Comparison of ENCODE assay signal across 8 cellular contexts in the genomic region with DNA sequence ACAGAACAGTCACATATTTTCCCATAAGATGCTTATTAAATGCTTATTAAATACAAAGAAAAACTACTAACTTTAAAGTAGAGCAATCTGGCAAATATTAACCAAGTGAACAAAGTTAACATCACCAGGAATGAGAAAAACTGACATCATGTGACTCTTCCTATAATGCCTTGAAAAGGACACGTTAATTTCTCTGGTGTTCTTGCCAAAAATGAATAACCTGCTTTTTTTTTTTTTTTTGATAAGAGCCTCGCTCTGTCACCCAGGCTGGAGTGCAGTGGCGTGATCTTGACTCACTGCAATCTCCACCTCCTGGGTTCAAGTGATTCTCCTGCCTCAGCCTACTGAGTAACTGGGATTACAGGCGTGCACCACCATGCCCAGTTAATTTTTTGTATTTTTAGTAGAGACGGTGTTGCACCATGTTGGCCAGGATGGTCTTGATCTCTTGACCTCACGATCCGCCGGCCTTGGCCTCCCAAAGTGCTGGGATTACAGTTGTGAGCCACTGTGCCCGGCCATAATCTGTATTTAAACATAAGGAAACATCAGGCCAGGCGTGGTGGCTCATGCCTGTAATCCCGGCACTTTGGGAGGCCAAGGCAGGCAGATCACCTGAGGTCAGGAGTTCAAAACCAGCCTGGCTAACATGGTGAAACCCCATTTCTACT. TPM values are rescaled to one million over a fixed set of nuclear protein-coding genes. Genes with fewer than 3 reads are reported as not detected.
DNase-seq lines count a peak whose midpoint lies in the region; FAIRE-seq and TF ChIP-seq lines count a peak whose summit lies in the region.
"Not testable (repeated sequence)": the region's sequence is repeated elsewhere in the genome, so short reads cannot be mapped to it uniquely, and the experiment has no call there.

No MANE protein-coding gene starts in this region.

- H3K9ac ChIP-seq in OCI-LY1 (ENCODE audit: low read length); astrocyte (ENCODE audit: low read length): not testable (repeated sequence)

- WGBS in mesodermal cell (ENCODE audit: insufficient coverage in 2 of 2), 2 experiments = 80 to 94% methylated on average over 8 to 9 of the region's 11 CpGs
- WGBS in transverse colon (ENCODE audit: low coverage in 1 of 2), 2 donors = 65 to 69% methylated on average over 11 of the region's 11 CpGs

- H3K9me3 Mint-ChIP-seq in astrocyte (ENCODE audit: unreplicated experiment) = not testable (repeated sequence)

- intact Hi-C loops in transverse colon (cut with DNase I; ENCODE audit: low total_unique reads) = not testable (repeated sequence)

- H3K79me2 ChIP-seq in ACC112 (ENCODE audit: control insufficient read depth, insufficient read depth, low read length, unreplicated experiment) (peaks cover 47% of the 10 kb centered on the region), OCI-LY1 (ENCODE audit: insufficient read depth, low read length) (peaks cover 24% of the 10 kb centered on the region), astrocyte (ENCODE audit: insufficient read depth, low read length) (peaks cover 27% of the 10 kb centered on the region)

- not testable (repeated sequence) for H4K20me1 ChIP-seq in OCI-LY1 (ENCODE audit: insufficient read depth, low read length); astrocyte (ENCODE audit: insufficient read depth, low read length)

- H3K9me2 ChIP-seq in OCI-LY1 (ENCODE audit: low read depth, low read length) = not testable (repeated sequence)

- FAIRE-seq in astrocyte (lab: Jason Lieb, UNC) = not testable (repeated sequence)

- not testable (repeated sequence) for TF ChIP-seq CTCF in OCI-LY1 (IDR thresholded peaks at IDR 0.05; ENCODE audit: low read length); astrocyte (IDR thresholded peaks at IDR 0.05; ENCODE audit: insufficient read depth, low read depth, low read length); transverse colon (IDR thresholded peaks at IDR 0.05)

- H3K27ac Mint-ChIP-seq in astrocyte (ENCODE audit: unreplicated experiment) = not testable (repeated sequence)

- in situ Hi-C loops in transverse colon (cut with MboI; ENCODE audit: low pct_ligation_motif_present in 1 of 4, low pct_unique_long_range_greater_than_20kb in 1 of 4, low sequenced_read_pairs in 3 of 4) = loop anchor here in 1 of 4 donors (25.0 kb wide), 1 partner anchor 1035 kb away; a partner anchor contains a TSS

- TF ChIP-seq EP300 in transverse colon (IDR thresholded peaks at IDR 0.05; ENCODE audit: low read depth) = not testable (repeated sequence)

- not testable (repeated sequence) for H3K4me2 ChIP-seq in OCI-LY1 (ENCODE audit: low read length)
- H3K4me2 ChIP-seq in astrocyte (ENCODE audit: low read length) = peak overlapping the region; percentile 51

- peaks cover 12% of the 10 kb centered on the region for H3K4me1 Mint-ChIP-seq in astrocyte (ENCODE audit: low read depth, unreplicated experiment)

- peaks cover 26% of the 10 kb centered on the region for H3K4me1 ChIP-seq in ACC112 (ENCODE audit: control insufficient read depth, insufficient read depth, low read length, unreplicated experiment)
- H3K4me1 ChIP-seq in OCI-LY1 (ENCODE audit: insufficient read depth, low read length, severe bottlenecking) = peaks cover 25% of the 10 kb centered on the region
- H3K4me1 ChIP-seq in astrocyte (ENCODE audit: insufficient read depth, low read length) = peaks cover 12% of the 10 kb centered on the region
- not testable (repeated sequence) for H3K4me1 ChIP-seq in mesodermal cell (ENCODE audit: control insufficient read depth, insufficient read depth, low read length, poor library complexity, severe bottlenecking)
- peaks cover 4 to 50% (median 28%) of the 10 kb centered on the region in 4 donors for H3K4me1 ChIP-seq in transverse colon

- TF ChIP-seq POLR2A in transverse colon (IDR thresholded peaks at IDR 0.05) = not testable (repeated sequence)

- not testable (repeated sequence) for H3K4me3 Mint-ChIP-seq in astrocyte (ENCODE audit: unreplicated experiment)

- H3K36me3 Mint-ChIP-seq in astrocyte (ENCODE audit: low read depth, unreplicated experiment) = not testable (repeated sequence)

- DNase-seq in astrocyte (ENCODE audit: low read depth); epithelial cell of prostate (ENCODE audit: low read depth, low spot score); transverse colon: not testable (repeated sequence)
- DNase-seq in iris pigment epithelial cell (ENCODE audit: low read depth) = peak; percentile 17
- peak; percentile 83 for DNase-seq in renal cortical epithelial cell (ENCODE audit: low read depth)

- H2AFZ ChIP-seq in ACC112 (ENCODE audit: low read length, unreplicated experiment); OCI-LY1 (ENCODE audit: low read length); astrocyte (ENCODE audit: low read depth, low read length): not testable (repeated sequence)

- not testable (repeated sequence) for H3K27me3 ChIP-seq in ACC112 (ENCODE audit: insufficient read depth, low read length); OCI-LY1 (ENCODE audit: insufficient read depth, low read length); astrocyte (ENCODE audit: insufficient read depth, low read length); transverse colon

- H3F3A ChIP-seq in OCI-LY1 (ENCODE audit: insufficient read depth, low read length) = not testable (repeated sequence)

- peak overlapping the region; percentile 77 for H3K27ac ChIP-seq in ACC112 (ENCODE audit: low read depth, low read length)
- peak overlapping the region; percentile 38 for H3K27ac ChIP-seq in OCI-LY1 (ENCODE audit: low read depth, low read length, poor library complexity, severe bottlenecking)
- H3K27ac ChIP-seq in astrocyte (ENCODE audit: low read depth, low read length) = peak overlapping the region; percentile 68
- peak overlapping the region; percentile 78 for H3K27ac ChIP-seq in epithelial cell of prostate
- peak overlapping the region; percentile 97 for H3K27ac ChIP-seq in mesodermal cell (ENCODE audit: low read depth, low read length, severe bottlenecking)
- peak overlapping the region; percentile 70 to 79 (median 73) for H3K27ac ChIP-seq in transverse colon

- H3K9me3 ChIP-seq in OCI-LY1 (ENCODE audit: low read length); astrocyte (ENCODE audit: insufficient read depth, low read depth, low read length); mesodermal cell (ENCODE audit: control insufficient read depth, low read length); transverse colon: not testable (repeated sequence)

- H3K36me3 ChIP-seq in ACC112 (ENCODE audit: insufficient read depth, low read length); astrocyte (ENCODE audit: insufficient read depth, low read length); mesodermal cell (ENCODE audit: control insufficient read depth, insufficient read depth, low read length); transverse colon: not testable (repeated sequence)
- peaks cover 20% of the 10 kb centered on the region for H3K36me3 ChIP-seq in OCI-LY1 (ENCODE audit: insufficient read depth, low read length)

- H3K27me3 Mint-ChIP-seq in astrocyte (ENCODE audit: low read depth, unreplicated experiment) = not testable (repeated sequence)

- H3K4me3 ChIP-seq in ACC112 (ENCODE audit: low read depth, low read length); OCI-LY1 (ENCODE audit: low read depth, low read length, poor library complexity, severe bottlenecking); astrocyte (ENCODE audit: insufficient read depth, low read depth, low read length); mesodermal cell (ENCODE audit: extremely low read depth, insufficient read depth, low read length, poor library complexity, severe bottlenecking); transverse colon: not testable (repeated sequence)

RNA-seq across cellular contexts. Expression of a gene that starts 3.7 kb away (rescaled TPM):
- 69.2 and 72.7 TPM in 2 replicates for total RNA-seq in astrocyte
- polyA plus RNA-seq in mesodermal cell (2013, experiment 1 of 2) = 42.7 TPM
- 45.8 TPM for polyA plus RNA-seq in mesodermal cell (2013, experiment 2 of 2)
- total RNA-seq in renal cortical epithelial cell = 42.7 and 90.6 TPM in 2 replicates
- 10 to 100 TPM in 2 of 4 donors, 1 to 10 TPM in 2; 8.9 to 15.1 (median 10.0) TPM for total RNA-seq in transverse colon

RNA-seq across cellular contexts. Expression of a gene that starts 4.0 kb away (rescaled TPM):
- total RNA-seq in astrocyte (160 and 180 TPM in 2 replicates), renal cortical epithelial cell (184 and 264 TPM in 2 replicates), transverse colon (10 to 100 TPM; 47.9 to 92.9 (median 70.9) TPM)
- 222 TPM for polyA plus RNA-seq in mesodermal cell (2013, experiment 1 of 2)
- 222 TPM for polyA plus RNA-seq in mesodermal cell (2013, experiment 2 of 2)

RNA-seq across cellular contexts. Expression of a gene that starts 16.5 kb away (rescaled TPM):
- total RNA-seq in astrocyte = 87.8 and 96.0 TPM in 2 replicates
- polyA plus RNA-seq in mesodermal cell (2013, experiment 1 of 2) = 133 TPM
- 125 TPM for polyA plus RNA-seq in mesodermal cell (2013, experiment 2 of 2)
- 130 and 194 TPM in 2 replicates for total RNA-seq in renal cortical epithelial cell
- total RNA-seq in transverse colon = 100 to 1,000 TPM in 3 of 4 donors, 10 to 100 TPM in 1; 93.4 to 481 (median 127) TPM

RNA-seq across cellular contexts. Expression of a gene that starts 45.2 kb away (rescaled TPM):
- total RNA-seq in astrocyte (not detected in 2 replicates), renal cortical epithelial cell (0.15 TPM in 1 of 2 replicates, not detected in the other), transverse colon (1 to 10 TPM in 3 of 4 donors, not detected in 1; 1.2 to 9.7 (median 1.6) TPM)
- 0.66 TPM for polyA plus RNA-seq in mesodermal cell (2013, experiment 1 of 2)
- not detected for polyA plus RNA-seq in mesodermal cell (2013, experiment 2 of 2)

RNA-seq across cellular contexts. Expression of a gene that starts 58.7 kb away (rescaled TPM):
- total RNA-seq in astrocyte (not detected in 2 replicates), renal cortical epithelial cell (215 and 649 TPM in 2 replicates), transverse colon (100 to 1,000 TPM in 3 of 4 donors, 10 to 100 TPM in 1; 99.9 to 395 (median 254) TPM)
- polyA plus RNA-seq in mesodermal cell (2013, experiment 1 of 2) = 291 TPM
- polyA plus RNA-seq in mesodermal cell (2013, experiment 2 of 2) = 279 TPM

Comparison
In these comparisons a context has a peak if more than half of its experiments do, and no peak if none do; other contexts are left out.
1. H3K27ac ChIP-seq: peak in every context shown above with its lines; median percentile 97 in mesodermal cell; 78 in epithelial cell of prostate; 77 in ACC112; 73 in transverse colon; 68 in astrocyte; 38 in OCI-LY1.